In genomic region chr2:30871980-30872789, GRCh38 we compare ENCODE assay signal across 14 cellular contexts.
A peak's percentile ranks its signal among the peaks of the same experiment; 100 is the strongest.
DNase-seq lines count a peak whose midpoint lies in the region; ATAC-seq and TF ChIP-seq lines count a peak whose summit lies in the region.
"Had no signal": no experiment of that assay in that cellular context is flagged by ENCODE, and none has a peak within 500 bp of the region (broad histone marks: within the 10 kb centered on the region; RNA-seq: fewer than 3 reads in every experiment).

No MANE protein-coding gene starts in this region.

- TF ChIP-seq CTCF in heart right ventricle (IDR thresholded peaks at IDR 0.05) (no peak), thyroid gland (IDR thresholded peaks at IDR 0.05) (no peak), lower leg skin (IDR thresholded peaks at IDR 0.05) (no peak)

- H3K9me3 Mint-ChIP-seq in CD4-positive, alpha-beta memory T cell = peaks cover 0 to 14% (median 4%) of the 10 kb centered on the region in 8 donors

- H3K36me3 ChIP-seq in heart right ventricle (no peaks in the 10 kb centered on the region), thyroid gland (no peaks in the 10 kb centered on the region)
- H3K36me3 ChIP-seq in CD4-positive, alpha-beta memory T cell (ENCODE audit: insufficient read depth, low read length) = no peaks in the 10 kb centered on the region
- H3K36me3 ChIP-seq: thoracic aorta had no signal

- H3K27me3 ChIP-seq in heart right ventricle = no peaks in the 10 kb centered on the region
- no peaks in the 10 kb centered on the region for H3K27me3 ChIP-seq in thyroid gland
- H3K27me3 ChIP-seq in CD4-positive, alpha-beta memory T cell (ENCODE audit: insufficient read depth, low read length) = no peaks in the 10 kb centered on the region
- H3K27me3 ChIP-seq: hepatocyte had no signal

- no peak for TF ChIP-seq POLR2A in thyroid gland (IDR thresholded peaks at IDR 0.05)
- TF ChIP-seq POLR2A in lower leg skin (IDR thresholded peaks at IDR 0.05) = no peak

- DNase-seq in NCI-H748 (lab: John Stamatoyannopoulos, UW; ENCODE audit: unreplicated experiment) (peak; percentile 9), NCI-H748 treated with DMSO at 0.1 percent for 48 hours (lab: John Stamatoyannopoulos, UW) (no peak), NCI-H526 treated with DMSO at 0.1 percent for 48 hours (lab: John Stamatoyannopoulos, UW) (peak; percentile 14), heart right ventricle (peak in 1 of 2 donors; percentile 29), thyroid gland (peak; percentile 35 to 43), lower leg skin (ENCODE audit: low spot score in 2 of 2) (no peak)
- DNase-seq in CD4-positive, alpha-beta memory T cell = no peak
- DNase-seq: activated CD4-positive, alpha-beta T cell treated with anti-CD3 and anti-CD28 coated beads for 48 hours had no signal

- ATAC-seq in heart right ventricle = peak in 7 of 8 donors; percentile 61 to 98 (median 86)
- ATAC-seq in HG03175 (IDR thresholded peaks at IDR 0.05; ENCODE audit: unreplicated experiment) = no peak
- ATAC-seq: A549, sciatic nerve had no signal

- H3K27ac ChIP-seq in heart right ventricle (peak overlapping the region in 1 of 10 donors; percentile 21), thyroid gland (no peak overlapping the region)
- H3K27ac ChIP-seq in CD4-positive, alpha-beta memory T cell (ENCODE audit: low read depth, low read length) = no peak overlapping the region
- H3K27ac ChIP-seq: A549, hepatocyte, thoracic aorta had no signal

- WGBS in heart right ventricle, 2 donors = 15 to 21% methylated on average over 6 of the region's 6 CpGs
- 10 to 15% methylated on average over 6 of the region's 6 CpGs for WGBS in thyroid gland, 2 donors
- 12 to 22% methylated on average over 6 of the region's 6 CpGs for WGBS in lower leg skin, 2 donors

- CTCF ChIA-PET in CD4-positive, alpha-beta memory T cell (lab: Charles Lee; ENCODE audit: partially characterized antibody) = interaction anchor here (2.1 kb wide), 1 partner anchor 10 kb away, joined by 11 read pairs; no protein-coding TSS in a partner anchor

- H3K27ac Mint-ChIP-seq in CD4-positive, alpha-beta memory T cell = no peak overlapping the region

- H3K9me3 ChIP-seq in heart right ventricle = peaks cover 0 to 11% (median 0%) of the 10 kb centered on the region in 11 donors
- H3K9me3 ChIP-seq in thyroid gland = no peaks in the 10 kb centered on the region
- no peaks in the 10 kb centered on the region for H3K9me3 ChIP-seq in CD4-positive, alpha-beta memory T cell (ENCODE audit: control insufficient read depth in 1 of 2, low read length in 2 of 2)
- H3K9me3 ChIP-seq: thoracic aorta had no signal

- H3K4me1 Mint-ChIP-seq in CD4-positive, alpha-beta memory T cell = no peaks in the 10 kb centered on the region

- no peaks in the 10 kb centered on the region for H3K36me3 Mint-ChIP-seq in CD4-positive, alpha-beta memory T cell
- H3K36me3 Mint-ChIP-seq: brain had no signal

- POLR2A ChIA-PET in CD4-positive, alpha-beta memory T cell (lab: Charles Lee; ENCODE audit: partially characterized antibody) = no interaction called here

- intact Hi-C loops in heart right ventricle (cut with DNase I) (loop anchor here in 1 of 10 donors (10.0 kb wide), 1 partner anchor 463 kb away; no protein-coding TSS in a partner anchor), thyroid gland (cut with DNase I) (no loop called here), lower leg skin (cut with DNase I; ENCODE audit: low total_unique reads) (no loop called here)
- intact Hi-C loops in CD4-positive, alpha-beta memory T cell (cut with micrococcal nuclease) = no loop called here

- H3K4me1 ChIP-seq in heart right ventricle (peaks cover 0 to 12% (median 0%) of the 10 kb centered on the region in 9 donors), thyroid gland (peaks cover 0 to 8% of the 10 kb centered on the region in 2 donors)
- no peaks in the 10 kb centered on the region for H3K4me1 ChIP-seq in CD4-positive, alpha-beta memory T cell (ENCODE audit: insufficient read depth, low read length)
- H3K4me1 ChIP-seq: A549 had no signal

- H3K4me3 ChIP-seq in heart right ventricle (no peak overlapping the region), thyroid gland (replicated peaks in 1 of 3) (no peak overlapping the region), lower leg skin (ENCODE audit: low read depth, poor library complexity, severe bottlenecking) (no peak overlapping the region)
- no peak overlapping the region for H3K4me3 ChIP-seq in CD4-positive, alpha-beta memory T cell (ENCODE audit: low read length in 2 of 2)
- H3K4me3 ChIP-seq: A549, hepatocyte, thoracic aorta had no signal

- H3K4me3 Mint-ChIP-seq in CD4-positive, alpha-beta memory T cell = no peak overlapping the region
- H3K4me3 Mint-ChIP-seq: brain had no signal

- H3K27me3 Mint-ChIP-seq in CD4-positive, alpha-beta memory T cell = peaks cover 7 to 8% of the 10 kb centered on the region in 2 donors

Comparison
In these comparisons a context has a peak if more than half of its experiments do, and no peak if none do; other contexts are left out.
1. DNase-seq: peak in NCI-H748 (single experiment), NCI-H526 treated with DMSO at 0.1 percent for 48 hours (single experiment) and thyroid gland (2 of 2); none in NCI-H748 treated with DMSO at 0.1 percent for 48 hours (single experiment), lower leg skin (0 of 2) and CD4-positive, alpha-beta memory T cell (0 of 5).